In the genomic region with DNA sequence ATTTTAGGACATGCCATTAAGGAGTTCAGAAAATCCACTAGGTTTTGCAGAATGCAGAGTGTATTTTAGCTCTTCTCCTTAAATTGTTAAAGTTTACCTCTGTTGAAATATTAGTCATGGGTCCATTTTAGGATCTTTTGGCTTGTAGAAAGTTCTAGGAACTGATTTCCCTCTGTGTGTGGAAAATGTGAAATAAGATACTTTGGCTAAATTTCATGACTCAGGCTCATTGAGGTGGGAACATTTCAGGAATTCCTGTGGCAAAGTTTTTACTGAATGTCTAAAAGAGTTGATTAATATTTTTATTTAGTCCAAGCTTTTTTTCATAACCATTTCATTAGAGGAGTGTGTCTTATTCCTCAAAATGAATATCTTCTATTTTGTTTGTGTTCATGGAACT, we compare ENCODE assay signal across 16 cellular contexts. TPM values are rescaled to one million over a fixed set of nuclear protein-coding genes. Genes with fewer than 3 reads are reported as not detected.
DNase-seq lines count a peak whose midpoint lies in the region; ATAC-seq and TF ChIP-seq lines count a peak whose summit lies in the region.
"Had no signal": no experiment of that assay in that cellular context is flagged by ENCODE, and none has a peak within 500 bp of the region (broad histone marks: within the 10 kb centered on the region; RNA-seq: fewer than 3 reads in every experiment).

No MANE protein-coding gene starts in this region.

- H3K4me1 ChIP-seq in right cardiac atrium (ENCODE audit: control insufficient read depth, insufficient read depth, low read length), result no peaks in the 10 kb centered on the region
- H3K4me1 ChIP-seq: gastroesophageal sphincter, right lobe of liver had no signal

- intact Hi-C loops in right cardiac atrium (cut with DNase I), result no loop called here
- intact Hi-C loops in activated CD4-positive, alpha-beta T cell treated with anti-CD3 and anti-CD28 coated beads for 36 hours (cut with DNase I, micrococcal nuclease), result no loop called here

- POLR2A ChIA-PET in RWPE1 (lab: Yijun Ruan, JAX; ENCODE audit: low non-redundant PET), result no interaction called here
- POLR2A ChIA-PET in activated CD4-positive, alpha-beta T cell treated with anti-CD3 and anti-CD28 coated beads for 36 hours (lab: Charles Lee), result no interaction called here

- ATAC-seq in right cardiac atrium (no peak), GM18868 (IDR thresholded peaks at IDR 0.05; ENCODE audit: unreplicated experiment) (no peak)
- ATAC-seq in activated CD4-positive, alpha-beta T cell treated with anti-CD3 and anti-CD28 coated beads for 36 hours, result no peak
- ATAC-seq: CD8-positive, alpha-beta T cell; gastroesophageal sphincter; right lobe of liver had no signal

- TF ChIP-seq CTCF in RWPE1 (conservative IDR thresholded peaks at IDR 0.05; ENCODE audit: low read depth), result no peak
- TF ChIP-seq CTCF in epithelial cell of esophagus (IDR thresholded peaks at IDR 0.05; ENCODE audit: insufficient read depth, low read depth, low read length, missing control alignments), result no peak
- no peak for TF ChIP-seq CTCF in osteocyte (IDR thresholded peaks at IDR 0.05)

- DNase-seq in ELR (ENCODE audit: low read depth) (peak; percentile 65), RWPE1 (ENCODE audit: low spot score) (peak; percentile 34), epithelial cell of esophagus (ENCODE audit: low read depth) (peak; percentile 47), osteocyte (ENCODE audit: extremely low spot score, unreplicated experiment) (no peak), T-helper 9 cell (no peak), right cardiac atrium (no peak)
- no peak for DNase-seq in activated CD4-positive, alpha-beta T cell treated with anti-CD3 and anti-CD28 coated beads for 36 hours
- DNase-seq: activated CD8-positive, alpha-beta memory T cell treated with anti-CD3 and anti-CD28 coated beads for 24 hours; activated naive CD4-positive, alpha-beta T cell treated with anti-CD3 and anti-CD28 coated beads, Interleukin-2, amount 10 ng/mL, durations not matched to agents 7 days and 5 days; CD8-positive, alpha-beta T cell; NCI-H1417; NCI-H526 treated with DMSO at 0.1 percent for 48 hours; right lobe of liver had no signal

- no peak overlapping the region for H3K4me3 Mint-ChIP-seq in osteocyte (ENCODE audit: unreplicated experiment)
- no peak overlapping the region for H3K4me3 Mint-ChIP-seq in activated CD4-positive, alpha-beta T cell treated with anti-CD3 and anti-CD28 coated beads for 36 hours
- H3K4me3 Mint-ChIP-seq: activated naive CD4-positive, alpha-beta T cell treated with anti-CD3 and anti-CD28 coated beads, Interleukin-2, amount 10 ng/mL, durations not matched to agents 7 days and 5 days; CD8-positive, alpha-beta T cell had no signal

- no peaks in the 10 kb centered on the region for H3K9me3 ChIP-seq in right cardiac atrium (ENCODE audit: control insufficient read depth, low read length)
- H3K9me3 ChIP-seq: gastroesophageal sphincter, right lobe of liver had no signal

- peaks cover 43% of the 10 kb centered on the region for H3K4me1 Mint-ChIP-seq in osteocyte (ENCODE audit: unreplicated experiment)
- no peaks in the 10 kb centered on the region for H3K4me1 Mint-ChIP-seq in activated CD4-positive, alpha-beta T cell treated with anti-CD3 and anti-CD28 coated beads for 36 hours
- H3K4me1 Mint-ChIP-seq: activated naive CD4-positive, alpha-beta T cell treated with anti-CD3 and anti-CD28 coated beads, Interleukin-2, amount 10 ng/mL, durations not matched to agents 7 days and 5 days had no signal

- no peaks in the 10 kb centered on the region for H3K36me3 Mint-ChIP-seq in osteocyte (ENCODE audit: unreplicated experiment)
- no peaks in the 10 kb centered on the region for H3K36me3 Mint-ChIP-seq in activated CD4-positive, alpha-beta T cell treated with anti-CD3 and anti-CD28 coated beads for 36 hours (ENCODE audit: low read depth)
- H3K36me3 Mint-ChIP-seq: activated naive CD4-positive, alpha-beta T cell treated with anti-CD3 and anti-CD28 coated beads, Interleukin-2, amount 10 ng/mL, durations not matched to agents 7 days and 5 days; CD8-positive, alpha-beta T cell had no signal

- H3K27ac Mint-ChIP-seq in osteocyte (ENCODE audit: unreplicated experiment), result peak overlapping the region; percentile 66
- no peak overlapping the region for H3K27ac Mint-ChIP-seq in activated CD4-positive, alpha-beta T cell treated with anti-CD3 and anti-CD28 coated beads for 36 hours
- H3K27ac Mint-ChIP-seq: activated naive CD4-positive, alpha-beta T cell treated with anti-CD3 and anti-CD28 coated beads, Interleukin-2, amount 10 ng/mL, durations not matched to agents 7 days and 5 days; CD8-positive, alpha-beta T cell had no signal

- no peaks in the 10 kb centered on the region for H3K27me3 ChIP-seq in right cardiac atrium (ENCODE audit: control insufficient read depth, insufficient read depth)
- H3K27me3 ChIP-seq: gastroesophageal sphincter, right lobe of liver had no signal

- H3K27me3 Mint-ChIP-seq in osteocyte (ENCODE audit: unreplicated experiment), result no peaks in the 10 kb centered on the region
- H3K27me3 Mint-ChIP-seq in activated CD4-positive, alpha-beta T cell treated with anti-CD3 and anti-CD28 coated beads for 36 hours, result peaks cover 9% of the 10 kb centered on the region

- H3K27ac ChIP-seq in RWPE1 (no peak overlapping the region), right cardiac atrium (ENCODE audit: low read length) (no peak overlapping the region)
- H3K27ac ChIP-seq: coronary artery, gastroesophageal sphincter, right lobe of liver had no signal

- no peaks in the 10 kb centered on the region for H3K9me3 Mint-ChIP-seq in osteocyte (ENCODE audit: unreplicated experiment)
- no peaks in the 10 kb centered on the region for H3K9me3 Mint-ChIP-seq in activated CD4-positive, alpha-beta T cell treated with anti-CD3 and anti-CD28 coated beads for 36 hours (ENCODE audit: low read depth)
- H3K9me3 Mint-ChIP-seq: CD8-positive, alpha-beta T cell had no signal

- no peak overlapping the region for H3K4me3 ChIP-seq in epithelial cell of esophagus (ENCODE audit: low read length)
- H3K4me3 ChIP-seq in right cardiac atrium (ENCODE audit: low read length), result no peak overlapping the region
- H3K4me3 ChIP-seq: coronary artery, gastroesophageal sphincter, right lobe of liver had no signal

- CTCF ChIA-PET in RWPE1 (lab: Yijun Ruan, JAX), result no interaction called here
- CTCF ChIA-PET in activated CD4-positive, alpha-beta T cell treated with anti-CD3 and anti-CD28 coated beads for 36 hours (lab: Charles Lee), result no interaction called here

RNA-seq across cellular contexts. Expression of a gene that starts 7.0 kb away (rescaled TPM):
- total RNA-seq in osteocyte (0.86 and 0.94 TPM in 2 replicates), right cardiac atrium (10 to 100 TPM; 12.9 to 20.2 (median 14.9) TPM)
- 2.4 TPM for polyA plus RNA-seq in right cardiac atrium
- total RNA-seq in activated CD4-positive, alpha-beta T cell treated with anti-CD3 and anti-CD28 coated beads for 36 hours, result under 1 TPM; 0.19 to 0.39 TPM

Comparison
In these comparisons a context has a peak if more than half of its experiments do, and no peak if none do; other contexts are left out.
1. DNase-seq: peak in ELR (single experiment), RWPE1 (single experiment) and epithelial cell of esophagus (single experiment); none in osteocyte (single experiment), T-helper 9 cell (single experiment), right cardiac atrium (0 of 3) and activated CD4-positive, alpha-beta T cell treated with anti-CD3 and anti-CD28 coated beads for 36 hours (single experiment).